Comparison of ENCODE assay signal across 10 cellular contexts in genomic region chr9:110027624-110028023, GRCh38.
DNase-seq lines count a peak whose midpoint lies in the region; ATAC-seq, FAIRE-seq and TF ChIP-seq lines count a peak whose summit lies in the region.
"Had no signal": no experiment of that assay in that cellular context is flagged by ENCODE, and none has a peak within 500 bp of the region (broad histone marks: within the 10 kb centered on the region; RNA-seq: fewer than 3 reads in every experiment).

No MANE protein-coding gene starts in this region.

- H3K36me3 Mint-ChIP-seq in HFFc6 (ENCODE audit: low read depth) (no peaks in the 10 kb centered on the region; the same call in none of the 2 replicates), Calu3 (ENCODE audit: insufficient read depth, unreplicated experiment) (no peaks in the 10 kb centered on the region)
- no peaks in the 10 kb centered on the region for H3K36me3 Mint-ChIP-seq in natural killer cell treated with Interleukin-12 subunit alpha and Interleukin-12 subunit beta and Interleukin-15 and Interleukin-18, amount 100 ng/mL, for 72 hours
- H3K36me3 Mint-ChIP-seq: IgD-negative memory B cell had no signal

- CTCF ChIA-PET in Calu3 (lab: Charles Lee) = no interaction called here

- H3K27ac Mint-ChIP-seq in HFFc6 (peak overlapping the region; percentile 72), Calu3 (ENCODE audit: unreplicated experiment) (no peak overlapping the region)
- H3K27ac Mint-ChIP-seq in natural killer cell treated with Interleukin-12 subunit alpha and Interleukin-12 subunit beta and Interleukin-15 and Interleukin-18, amount 100 ng/mL, for 72 hours = no peak overlapping the region
- H3K27ac Mint-ChIP-seq: IgD-negative memory B cell had no signal

- H3K9me3 ChIP-seq in psoas muscle (no peaks in the 10 kb centered on the region), kidney (ENCODE audit: control insufficient read depth in 1 of 2, low read length in 2 of 2) (no peaks in the 10 kb centered on the region)

- H3K4me1 Mint-ChIP-seq in HFFc6 (ENCODE audit: low read depth) (peaks cover 67% of the 10 kb centered on the region), Calu3 (ENCODE audit: low read depth, unreplicated experiment) (peaks cover 25% of the 10 kb centered on the region)
- H3K4me1 Mint-ChIP-seq in natural killer cell treated with Interleukin-12 subunit alpha and Interleukin-12 subunit beta and Interleukin-15 and Interleukin-18, amount 100 ng/mL, for 72 hours (ENCODE audit: low read depth in 2 of 2) = peaks cover 0 to 8% of the 10 kb centered on the region in 2 donors

- WGBS in psoas muscle, 3 donors = 24 to 40% (median 31%) methylated on average over 6 of the region's 6 CpGs

- peak overlapping the region; percentile 10 for H3K27ac ChIP-seq in psoas muscle
- peak overlapping the region in 1 of 2 donors; percentile 54 for H3K27ac ChIP-seq in kidney (ENCODE audit: low read depth in 2 of 2, low read length in 2 of 2)

- no TSS peak for BruUV-seq in Calu3 (replicated peaks; lab: Mats Ljungman, UMichigan)

- H3K36me3 ChIP-seq in psoas muscle (ENCODE audit: insufficient read depth in 1 of 2, low read depth in 1 of 2) = no peaks in the 10 kb centered on the region
- H3K36me3 ChIP-seq in kidney (ENCODE audit: control insufficient read depth in 1 of 2, insufficient read depth in 2 of 2, low read length in 2 of 2) = no peaks in the 10 kb centered on the region

- TF ChIP-seq CTCF in HFFc6 (IDR thresholded peaks at IDR 0.05) (no peak), foreskin fibroblast (IDR thresholded peaks at IDR 0.05; ENCODE audit: low read depth, low read length) (no peak), psoas muscle (IDR thresholded peaks at IDR 0.05) (no peak), kidney (IDR thresholded peaks at IDR 0.05; ENCODE audit: borderline replicate concordance, extremely low read depth, insufficient read depth) (no peak), Calu3 (IDR thresholded peaks at IDR 0.05; ENCODE audit: unreplicated experiment) (no peak)

- H3K4me3 ChIP-seq in foreskin fibroblast (ENCODE audit: low read depth in 1 of 2, low read length in 2 of 2) (no peak overlapping the region), psoas muscle (no peak overlapping the region), kidney (ENCODE audit: low read length in 2 of 2) (no peak overlapping the region)

- no peaks in the 10 kb centered on the region for H3K27me3 ChIP-seq in psoas muscle (ENCODE audit: insufficient read depth in 3 of 3, low read length in 2 of 3)

- H3K4me1 ChIP-seq in psoas muscle = peaks cover 17% of the 10 kb centered on the region
- peaks cover 10 to 17% of the 10 kb centered on the region in 2 donors for H3K4me1 ChIP-seq in kidney (ENCODE audit: control insufficient read depth in 1 of 2, insufficient read depth in 1 of 2, low read depth in 1 of 2, low read length in 2 of 2)

- H3K9ac ChIP-seq in kidney (ENCODE audit: low read length in 2 of 2) = no peak overlapping the region

- H3K4me3 Mint-ChIP-seq in HFFc6 (peak overlapping the region; percentile 67), Calu3 (ENCODE audit: low read depth, unreplicated experiment) (no peak overlapping the region)
- H3K4me3 Mint-ChIP-seq in natural killer cell treated with Interleukin-12 subunit alpha and Interleukin-12 subunit beta and Interleukin-15 and Interleukin-18, amount 100 ng/mL, for 72 hours = no peak overlapping the region
- H3K4me3 Mint-ChIP-seq: IgD-negative memory B cell had no signal

- peak; percentile 15 for DNase-seq in HFFc6
- DNase-seq in SHP77 (lab: John Stamatoyannopoulos, UW) = peak; percentile 65
- peak; percentile 73 to 76 for DNase-seq in foreskin fibroblast
- DNase-seq in psoas muscle = no peak
- no peak for DNase-seq in kidney
- DNase-seq in natural killer cell treated with Interleukin-12 subunit alpha and Interleukin-12 subunit beta and Interleukin-15 and Interleukin-18, amount 100 ng/mL, for 72 hours (ENCODE audit: low spot score) = no peak
- DNase-seq in Calu3 = no peak

- intact Hi-C loops in psoas muscle (cut with DNase I) (no loop called here), kidney (cut with DNase I) (no loop called here), Calu3 (cut with micrococcal nuclease; ENCODE audit: unreplicated experiment) (no loop called here)

- H3K27me3 Mint-ChIP-seq in HFFc6 (ENCODE audit: insufficient read depth) = no peaks in the 10 kb centered on the region; the same call in 1 of the 2 replicates
- H3K27me3 Mint-ChIP-seq in natural killer cell treated with Interleukin-12 subunit alpha and Interleukin-12 subunit beta and Interleukin-15 and Interleukin-18, amount 100 ng/mL, for 72 hours = peaks cover 11 to 22% of the 10 kb centered on the region in 2 donors
- H3K27me3 Mint-ChIP-seq in Calu3 (ENCODE audit: unreplicated experiment) = no peaks in the 10 kb centered on the region
- H3K27me3 Mint-ChIP-seq: IgD-negative memory B cell had no signal

- H3K9me3 Mint-ChIP-seq in HFFc6 (no peaks in the 10 kb centered on the region), Calu3 (ENCODE audit: low read depth, unreplicated experiment) (no peaks in the 10 kb centered on the region)
- no peaks in the 10 kb centered on the region for H3K9me3 Mint-ChIP-seq in natural killer cell treated with Interleukin-12 subunit alpha and Interleukin-12 subunit beta and Interleukin-15 and Interleukin-18, amount 100 ng/mL, for 72 hours
- H3K9me3 Mint-ChIP-seq: IgD-negative memory B cell had no signal

- no peak for FAIRE-seq in kidney (lab: Jason Lieb, UNC)
- FAIRE-seq: G401.6 had no signal

- peak in 1 of 4 donors; percentile 45 for ATAC-seq in psoas muscle
- ATAC-seq in natural killer cell treated with Interleukin-12 subunit alpha and Interleukin-12 subunit beta and Interleukin-15 and Interleukin-18, amount 100 ng/mL, for 72 hours = no peak
- ATAC-seq in HG03457 (IDR thresholded peaks at IDR 0.05; ENCODE audit: unreplicated experiment) = no peak

Comparison
In these comparisons a context has a peak if more than half of its experiments do, and no peak if none do; other contexts are left out.
1. DNase-seq: peak in HFFc6 (single experiment), SHP77 (2 of 2) and foreskin fibroblast (2 of 2); none in psoas muscle (0 of 2), kidney (single experiment), natural killer cell treated with Interleukin-12 subunit alpha and Interleukin-12 subunit beta and Interleukin-15 and Interleukin-18, amount 100 ng/mL, for 72 hours (single experiment) and Calu3 (single experiment).